9 cellular contexts compared by ENCODE assay signal in the genomic region with DNA sequence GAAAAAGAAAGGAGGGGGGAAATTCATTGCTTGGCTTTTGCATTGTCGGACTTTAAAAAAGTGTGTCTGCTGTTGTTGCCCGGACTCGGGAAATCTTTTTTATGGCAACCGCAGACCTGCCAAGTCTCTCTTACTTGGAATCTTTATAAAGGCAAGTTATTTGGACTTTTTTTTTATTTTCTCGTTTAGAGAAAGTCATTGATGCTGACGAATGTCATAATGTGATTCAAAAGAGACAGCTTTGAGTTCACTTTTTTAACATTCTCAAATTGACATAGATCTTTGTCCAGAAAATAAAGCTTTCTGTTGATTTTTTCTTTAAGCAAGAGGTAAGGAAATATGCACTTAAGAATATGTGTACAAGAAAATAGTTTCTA. TPM values are rescaled to one million over a fixed set of nuclear protein-coding genes. Genes with fewer than 3 reads are reported as not detected.
A peak's percentile ranks its signal among the peaks of the same experiment; 100 is the strongest.
DNase-seq lines count a peak whose midpoint lies in the region; ATAC-seq and TF ChIP-seq lines count a peak whose summit lies in the region.
"Had no signal": no experiment of that assay in that cellular context is flagged by ENCODE, and none has a peak within 500 bp of the region (broad histone marks: within the 10 kb centered on the region; RNA-seq: fewer than 3 reads in every experiment).

No MANE protein-coding gene starts in this region.

- WGBS in sigmoid colon, 2 donors = 1% methylated on average over 6 of the region's 6 CpGs

- intact Hi-C loops in Calu3 (cut with micrococcal nuclease; ENCODE audit: unreplicated experiment) = no loop called here
- intact Hi-C loops in Panc1 (cut with micrococcal nuclease; ENCODE audit: unreplicated experiment) = no loop called here
- intact Hi-C loops in sigmoid colon (cut with DNase I) = loop anchor here (1.0 to 10.0 kb wide), 5 partner anchors 26 to 955 kb away; a partner anchor contains a TSS

- TF ChIP-seq CTCF in Calu3 (IDR thresholded peaks at IDR 0.05; ENCODE audit: unreplicated experiment) (no peak), Panc1 (IDR thresholded peaks at IDR 0.05) (no peak; the same call in 1 of the 2 replicates), glutamatergic neuron (IDR thresholded peaks at IDR 0.05; ENCODE audit: partially characterized antibody, unreplicated experiment) (no peak), sigmoid colon (IDR thresholded peaks at IDR 0.05) (no peak)

- no peak for TF ChIP-seq EP300 in sigmoid colon (IDR thresholded peaks at IDR 0.05)

- no peak for DNase-seq in Calu3
- no peak for DNase-seq in Panc1 (ENCODE audit: low read depth, low spot score)
- no peak for DNase-seq in glutamatergic neuron
- no peak for DNase-seq in sigmoid colon
- no peak for DNase-seq in EL
- no peak for DNase-seq in UCSD-AML1 (lab: John Stamatoyannopoulos, UW; ENCODE audit: unreplicated experiment)
- DNase-seq in activated CD8-positive, alpha-beta memory T cell treated with anti-CD3 and anti-CD28 coated beads, Interleukin-2, amount 50 U/mL, for 4 hours = no peak

- H3K4me1 Mint-ChIP-seq in Calu3 (ENCODE audit: low read depth, unreplicated experiment) (no peaks in the 10 kb centered on the region), glutamatergic neuron (ENCODE audit: low read depth, unreplicated experiment) (peaks cover 9% of the 10 kb centered on the region)

- H3K27me3 Mint-ChIP-seq in Calu3 (ENCODE audit: unreplicated experiment) = peaks cover 13% of the 10 kb centered on the region
- H3K27me3 Mint-ChIP-seq in glutamatergic neuron (ENCODE audit: unreplicated experiment) = peaks cover 4% of the 10 kb centered on the region

- H3K9me3 Mint-ChIP-seq in Calu3 (ENCODE audit: low read depth, unreplicated experiment) (peaks cover 4% of the 10 kb centered on the region), glutamatergic neuron (ENCODE audit: unreplicated experiment) (peaks cover 9% of the 10 kb centered on the region)

- H3K36me3 ChIP-seq in Panc1 (ENCODE audit: control insufficient read depth, insufficient read depth, low read length) (no peaks in the 10 kb centered on the region), sigmoid colon (no peaks in the 10 kb centered on the region)

- H3K27ac ChIP-seq in Panc1 (ENCODE audit: low read length) (no peak overlapping the region), sigmoid colon (peak overlapping the region; percentile 47 to 69 (median 60))

- in situ Hi-C loops in Panc1 (cut with HindIII; ENCODE audit: low pct_unique_long_range_greater_than_20kb, low sequenced_read_pairs) = no loop called here

- POLR2A ChIA-PET in Panc1 (lab: Charles Lee) = no interaction called here

- H3K4me1 ChIP-seq in Panc1 (ENCODE audit: control insufficient read depth, insufficient read depth, low read length) (peaks cover 4% of the 10 kb centered on the region; the same call in 1 of the 2 replicates), sigmoid colon (peaks cover 0 to 21% (median 4%) of the 10 kb centered on the region in 4 donors)

- CTCF ChIA-PET in Calu3 (lab: Charles Lee) (interaction anchor here (0.6 to 0.7 kb wide), 2 partner anchors 686 to 700 kb away, joined by 7 to 10 read pairs; no protein-coding TSS in a partner anchor), Panc1 (lab: Charles Lee) (no interaction called here)

- H3K36me3 Mint-ChIP-seq in Calu3 (ENCODE audit: insufficient read depth, unreplicated experiment) (peaks cover 14% of the 10 kb centered on the region), glutamatergic neuron (ENCODE audit: unreplicated experiment) (no peaks in the 10 kb centered on the region)

- H3K4me3 Mint-ChIP-seq in Calu3 (ENCODE audit: low read depth, unreplicated experiment) (peak overlapping the region; percentile 70), glutamatergic neuron (ENCODE audit: unreplicated experiment) (peak overlapping the region; percentile 92)

- no peak overlapping the region for H3K27ac Mint-ChIP-seq in Calu3 (ENCODE audit: unreplicated experiment)
- no peak overlapping the region for H3K27ac Mint-ChIP-seq in glutamatergic neuron (ENCODE audit: unreplicated experiment)

- H3K4me3 ChIP-seq in Panc1 (ENCODE audit: low read depth in 2 of 2, low read length in 2 of 2) = peak overlapping the region; percentile 48 to 57
- peak overlapping the region; percentile 15 to 77 (median 54) for H3K4me3 ChIP-seq in sigmoid colon

- no TSS peak for BruUV-seq in Calu3 (replicated peaks; lab: Mats Ljungman, UMichigan)
- BruUV-seq in Panc1 (replicated peaks; lab: Mats Ljungman, UMichigan) = no TSS peak

- no peak for ATAC-seq in Panc1
- no peak for ATAC-seq in GM19452 (IDR thresholded peaks at IDR 0.05; ENCODE audit: unreplicated experiment)

- no peak for TF ChIP-seq POLR2A in sigmoid colon (IDR thresholded peaks at IDR 0.05)

- no peaks in the 10 kb centered on the region for H3K9me3 ChIP-seq in Panc1 (ENCODE audit: control insufficient read depth, insufficient read depth, low read depth, low read length)
- no peaks in the 10 kb centered on the region for H3K9me3 ChIP-seq in sigmoid colon
- H3K9me3 ChIP-seq: mucosa of descending colon had no signal

- H3K27me3 ChIP-seq in Panc1 (ENCODE audit: control insufficient read depth, insufficient read depth, low read length) = peaks cover 30% of the 10 kb centered on the region
- H3K27me3 ChIP-seq in sigmoid colon = peaks cover 0 to 4% (median 0%) of the 10 kb centered on the region in 3 donors

RNA-seq across cellular contexts. Expression of a gene that starts 0.7 kb away (rescaled TPM):
- total RNA-seq in Calu3 (2022) (0.07 TPM in 1 of 2 replicates, not detected in the other), Panc1 (2021; ENCODE audit: unreplicated experiment) (0.15 TPM), glutamatergic neuron (ENCODE audit: unreplicated experiment) (58.7 TPM), sigmoid colon (10 to 100 TPM; 12.0 to 40.2 (median 22.7) TPM)
- polyA plus RNA-seq in Panc1 (2012; ENCODE audit: insufficient read length) = 0.21 TPM
- polyA plus RNA-seq in sigmoid colon = 1 to 10 TPM in 2 of 3 donors, under 1 TPM in 1; 0.69 to 2.9 (median 1.2) TPM

Comparison
In these comparisons a context has a peak if more than half of its experiments do, and no peak if none do; other contexts are left out.
1. RNA of a gene that starts 0.7 kb away (total RNA-seq): 58.7 TPM in glutamatergic neuron (single experiment) and 12.0 to 40.2 TPM in sigmoid colon; 0.15 TPM in Panc1 (single experiment) and 0.07 TPM in Calu3; every median in the first group is over 10 times any median in the second.